ENCODE assay signal across 11 cellular contexts in the genomic region with DNA sequence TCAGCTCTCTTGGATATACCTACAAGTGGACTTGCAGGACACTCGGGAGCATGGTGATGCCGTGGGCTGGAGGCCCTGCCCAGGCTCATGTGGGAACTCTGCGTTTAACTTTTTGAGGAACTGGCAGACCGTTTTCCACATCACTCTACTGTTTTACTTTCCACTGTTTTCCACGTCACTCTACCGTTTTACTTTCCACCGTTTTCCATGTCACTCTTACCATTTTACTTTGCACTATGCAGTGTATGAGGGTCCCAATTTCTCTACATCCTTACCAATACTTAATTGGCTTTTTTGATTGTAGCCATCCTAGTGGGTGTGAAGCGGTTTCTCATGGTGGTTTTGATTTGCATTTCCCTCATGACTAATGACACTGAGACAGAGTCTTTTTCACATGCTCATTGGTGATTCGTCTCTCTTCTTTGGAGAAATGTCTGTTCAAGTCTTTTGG. TPM values are rescaled to one million over a fixed set of nuclear protein-coding genes. Genes with fewer than 3 reads are reported as not detected.
DNase-seq lines count a peak whose midpoint lies in the region; ATAC-seq, FAIRE-seq and TF ChIP-seq lines count a peak whose summit lies in the region.
"Had no signal": no experiment of that assay in that cellular context is flagged by ENCODE, and none has a peak within 500 bp of the region (broad histone marks: within the 10 kb centered on the region; RNA-seq: fewer than 3 reads in every experiment).

No MANE protein-coding gene starts in this region.

- no peaks in the 10 kb centered on the region for H3K9me3 ChIP-seq in CD8-positive, alpha-beta T cell (ENCODE audit: low read length)
- H3K9me3 ChIP-seq in SU-DHL-6 (ENCODE audit: insufficient read depth, low read length) (no peaks in the 10 kb centered on the region), keratinocyte (ENCODE audit: control insufficient read depth, low read depth, low read length) (no peaks in the 10 kb centered on the region)

- FAIRE-seq in keratinocyte (lab: Jason Lieb, UNC) = no peak
- FAIRE-seq: islet of Langerhans had no signal

- no peaks in the 10 kb centered on the region for H3K27me3 ChIP-seq in CD8-positive, alpha-beta T cell (ENCODE audit: insufficient read depth, low read length)
- no peaks in the 10 kb centered on the region for H3K27me3 ChIP-seq in SU-DHL-6 (ENCODE audit: low read length)
- no peaks in the 10 kb centered on the region for H3K27me3 ChIP-seq in keratinocyte (ENCODE audit: control insufficient read depth, extremely low read depth, insufficient read depth, low read length)

- no peak overlapping the region for H3K27ac ChIP-seq in CD8-positive, alpha-beta T cell (ENCODE audit: low read depth, low read length)
- H3K27ac ChIP-seq in SU-DHL-6 (ENCODE audit: low read depth, low read length) (no peak overlapping the region), keratinocyte (ENCODE audit: control insufficient read depth, insufficient read depth, low read length) (no peak overlapping the region)

- peaks cover 16% of the 10 kb centered on the region; the same call in 1 of the 2 replicates for H3F3A ChIP-seq in SU-DHL-6 (ENCODE audit: insufficient read depth)

- peak overlapping the region; percentile 82 for H3K27ac Mint-ChIP-seq in CD8-positive, alpha-beta T cell

- intact Hi-C loops in CD8-positive, alpha-beta T cell (cut with DNase I, micrococcal nuclease) = loop anchor here (2.0 to 5.0 kb wide), 2 partner anchors 15 to 41 kb away; no protein-coding TSS in a partner anchor

- H3K4me2 ChIP-seq in SU-DHL-6 (ENCODE audit: low read depth, low read length, poor library complexity, severe bottlenecking) = peak overlapping the region; percentile 25
- H3K4me2 ChIP-seq in keratinocyte (ENCODE audit: control insufficient read depth, extremely low read depth, insufficient read depth, low read depth, low read length) = peak overlapping the region; percentile 27

- H3K9ac ChIP-seq in SU-DHL-6 (ENCODE audit: low read length) (no peak overlapping the region), keratinocyte (ENCODE audit: control insufficient read depth, extremely low read depth, insufficient read depth, low read length) (no peak overlapping the region)

- no peaks in the 10 kb centered on the region for H3K9me2 ChIP-seq in SU-DHL-6 (replicated peaks; ENCODE audit: insufficient read depth, low read length)

- H3K36me3 Mint-ChIP-seq in CD8-positive, alpha-beta T cell = peaks cover 14% of the 10 kb centered on the region

- dilution Hi-C loops in keratinocyte (cut with MboI; ENCODE audit: extremely low pct_ligation_motif_present, low sequenced_read_pairs) = no loop called here

- peaks cover 5% of the 10 kb centered on the region for H3K9me1 ChIP-seq in keratinocyte (ENCODE audit: control insufficient read depth, extremely low read depth, insufficient read depth, low read length)

- no peak overlapping the region for H2AFZ ChIP-seq in SU-DHL-6 (ENCODE audit: low read depth, low read length, severe bottlenecking)
- H2AFZ ChIP-seq in keratinocyte (ENCODE audit: control insufficient read depth, low read length) = no peak overlapping the region

- ATAC-seq in CD8-positive, alpha-beta T cell = peak; percentile 31
- peak; percentile 50 for ATAC-seq in GM21723 (IDR thresholded peaks at IDR 0.05; ENCODE audit: unreplicated experiment)

- POLR2A ChIA-PET in CD8-positive, alpha-beta T cell (lab: Charles Lee) = no interaction called here

- CTCF ChIA-PET in CD8-positive, alpha-beta T cell (lab: Charles Lee) = no interaction called here

- H4K20me1 ChIP-seq in SU-DHL-6 (ENCODE audit: low read depth, low read length) (peaks cover 12% of the 10 kb centered on the region; the same call in 1 of the 2 replicates), keratinocyte (ENCODE audit: control insufficient read depth, extremely low read depth, insufficient read depth, low read length) (peaks cover 48% of the 10 kb centered on the region)

- H3K36me3 ChIP-seq in CD8-positive, alpha-beta T cell (ENCODE audit: insufficient read depth, low read length) = no peaks in the 10 kb centered on the region
- H3K36me3 ChIP-seq in SU-DHL-6 (ENCODE audit: low read length) = no peaks in the 10 kb centered on the region
- H3K36me3 ChIP-seq in keratinocyte (ENCODE audit: control insufficient read depth in 2 of 2, extremely low read depth in 1 of 2, insufficient read depth in 2 of 2, low read length in 2 of 2) = peaks cover 1 to 15% of the 10 kb centered on the region in 2 experiments

- H3K79me2 ChIP-seq in SU-DHL-6 (ENCODE audit: insufficient read depth, low read length) = peaks cover 95% of the 10 kb centered on the region
- H3K79me2 ChIP-seq in keratinocyte (ENCODE audit: control insufficient read depth, insufficient read depth, low read length) = peaks cover 96% of the 10 kb centered on the region

- H3K4me1 Mint-ChIP-seq in CD8-positive, alpha-beta T cell (ENCODE audit: low read depth) = peaks cover 81% of the 10 kb centered on the region

- peak overlapping the region; percentile 33 for H3K4me3 Mint-ChIP-seq in CD8-positive, alpha-beta T cell

- no peak for TF ChIP-seq CTCF in CD8-positive, alpha-beta T cell (IDR thresholded peaks at IDR 0.05)
- TF ChIP-seq CTCF in SU-DHL-6 (IDR thresholded peaks at IDR 0.05; ENCODE audit: insufficient read depth, low read length, poor library complexity, severe bottlenecking) (no peak), keratinocyte (optimal IDR thresholded peaks at IDR 0.05 in 1 of 3, IDR thresholded peaks at IDR 0.05 in 1 of 3, conservative IDR thresholded peaks at IDR 0.05 in 1 of 3; ENCODE audit: extremely low read depth in 1 of 3, insufficient read depth in 2 of 3, low read length in 3 of 3) (no peak)

- H3K4me3 ChIP-seq in CD8-positive, alpha-beta T cell (ENCODE audit: low read depth, low read length) = no peak overlapping the region
- H3K4me3 ChIP-seq in SU-DHL-6 (ENCODE audit: insufficient read depth, low read length, poor library complexity, severe bottlenecking) (no peak overlapping the region), keratinocyte (ENCODE audit: control insufficient read depth in 2 of 3, extremely low read depth in 1 of 3, insufficient read depth in 2 of 3, low read depth in 1 of 3, low read length in 3 of 3) (no peak overlapping the region)

- H3K27me3 Mint-ChIP-seq in CD8-positive, alpha-beta T cell (ENCODE audit: low read depth) = no peaks in the 10 kb centered on the region
- H3K27me3 Mint-ChIP-seq: progenitor cell of endocrine pancreas had no signal

- DNase-seq in CD8-positive, alpha-beta T cell = no peak
- DNase-seq in keratinocyte (ENCODE audit: low read depth, low spot score) = no peak
- DNase-seq in stimulated activated CD4-positive, alpha-beta T cell treated with anti-CD3 and anti-CD28 coated beads, Interleukin-15, amount 100 ng/mL, for 24 hours = no peak
- DNase-seq in DMS153 (lab: John Stamatoyannopoulos, UW) = no peak
- DNase-seq in COLO829 (ENCODE audit: low spot score) = no peak
- DNase-seq in T-helper 9 cell = no peak
- DNase-seq: activated effector memory CD4-positive, alpha-beta T cell treated with anti-CD3 and anti-CD28 coated beads, Interleukin-2, amount 50 U/mL, for 16 hours had no signal

- H3K9me3 Mint-ChIP-seq in CD8-positive, alpha-beta T cell = no peaks in the 10 kb centered on the region

- H3K4me1 ChIP-seq in CD8-positive, alpha-beta T cell (ENCODE audit: insufficient read depth, low read length) = peaks cover 68% of the 10 kb centered on the region
- H3K4me1 ChIP-seq in keratinocyte (ENCODE audit: control insufficient read depth, extremely low read depth, insufficient read depth, low read length) = peaks cover 23% of the 10 kb centered on the region

RNA-seq across cellular contexts. Expression of a gene that starts 40.5 kb away (rescaled TPM):
- 100 to 1,000 TPM; 135 to 142 TPM for total RNA-seq in CD8-positive, alpha-beta T cell
- polyA plus RNA-seq in keratinocyte = 14.6 to 81.0 TPM (median 28.4 TPM) in 3 replicates
- 71.6 TPM for polyA plus RNA-seq in keratinocyte (2011; ENCODE audit: low read depth)
- 26.1 and 55.1 TPM in 2 replicates for polyA plus RNA-seq in keratinocyte (2011; cell fraction: cytosol; rRNA removed)
- 33.4 and 37.0 TPM in 2 replicates for polyA plus RNA-seq in keratinocyte (2011; cell fraction: nucleus; rRNA removed)
- polyA plus RNA-seq in keratinocyte (2012; ENCODE audit: low replicate concordance) = 33.8 and 64.9 TPM in 2 replicates
- polyA minus RNA-seq in keratinocyte = 10.3 to 40.8 TPM (median 17.9 TPM) in 3 replicates
- polyA minus RNA-seq in keratinocyte (2011; cell fraction: cytosol; rRNA and poly(A)+ RNA removed) = 76.4 TPM
- polyA minus RNA-seq in keratinocyte (2011; cell fraction: nucleus; rRNA and poly(A)+ RNA removed) = 22.9 and 25.1 TPM in 2 replicates
